14 cellular contexts compared by ENCODE assay signal in genomic region chr1:84272401-84272800, GRCh38. TPM values are rescaled to one million over a fixed set of nuclear protein-coding genes. Genes with fewer than 3 reads are reported as not detected.
DNase-seq lines count a peak whose midpoint lies in the region; ATAC-seq and TF ChIP-seq lines count a peak whose summit lies in the region.
"Had no signal": no experiment of that assay in that cellular context is flagged by ENCODE, and none has a peak within 500 bp of the region (broad histone marks: within the 10 kb centered on the region; RNA-seq: fewer than 3 reads in every experiment).

No MANE protein-coding gene starts in this region.

- ATAC-seq in esophagus mucosa (peak; percentile 94), GM18873 (IDR thresholded peaks at IDR 0.05; ENCODE audit: low FRiP score, unreplicated experiment) (no peak), HG03565 (IDR thresholded peaks at IDR 0.05; ENCODE audit: unreplicated experiment) (no peak), HG03457 (IDR thresholded peaks at IDR 0.05; ENCODE audit: unreplicated experiment) (no peak)
- ATAC-seq: CD8-positive, alpha-beta T cell had no signal

- no peaks in the 10 kb centered on the region for H3K9me3 ChIP-seq in smooth muscle cell (replicated peaks; ENCODE audit: low read depth)

- WGBS in smooth muscle cell (ENCODE audit: low lambda C conversion rate), result 67% methylated on average over 1 of the region's 1 CpG

- no peaks in the 10 kb centered on the region for H3K79me2 ChIP-seq in smooth muscle cell (ENCODE audit: low read depth)

- H3F3A ChIP-seq in smooth muscle cell (ENCODE audit: low read depth), result peaks cover 13% of the 10 kb centered on the region

- no peak overlapping the region for H3K4me3 ChIP-seq in smooth muscle cell

- no peaks in the 10 kb centered on the region for H3K27me3 ChIP-seq in smooth muscle cell (ENCODE audit: low read depth)

- H3K9ac ChIP-seq in smooth muscle cell (ENCODE audit: low read depth), result no peak overlapping the region

- peaks cover 23 to 26% (median 25%) of the 10 kb centered on the region in 3 donors for H3K4me1 Mint-ChIP-seq in IgD-negative memory B cell

- peaks cover 17% of the 10 kb centered on the region for H3K4me1 ChIP-seq in smooth muscle cell (ENCODE audit: low read depth)

- H3K9me3 Mint-ChIP-seq in IgD-negative memory B cell, result peaks cover 0 to 1% (median 1%) of the 10 kb centered on the region in 3 donors
- H3K9me3 Mint-ChIP-seq: CD8-positive, alpha-beta T cell had no signal

- peak overlapping the region; percentile 42 to 98 (median 54) for H3K27ac Mint-ChIP-seq in IgD-negative memory B cell

- DNase-seq in NCI-H748 (lab: John Stamatoyannopoulos, UW; ENCODE audit: unreplicated experiment) (peak; percentile 84), smooth muscle cell (lab: John Stamatoyannopoulos, UW; ENCODE audit: unreplicated experiment) (no peak), SKM-1 (lab: John Stamatoyannopoulos, UW; ENCODE audit: unreplicated experiment) (no peak)
- DNase-seq: activated CD8-positive, alpha-beta memory T cell treated with anti-CD3 and anti-CD28 coated beads, Interleukin-2, amount 50 U/mL, for 48 hours; anterior cingulate cortex; CD8-positive, alpha-beta T cell; NCI-H524 treated with DMSO at 0.1 percent for 48 hours; stimulated activated naive CD4-positive, alpha-beta T cell treated with Interleukin-2 at 50 U/mL for 16 hours; T-helper 9 cell had no signal

- H4K20me1 ChIP-seq in smooth muscle cell (ENCODE audit: low read depth), result no peaks in the 10 kb centered on the region

- TF ChIP-seq CTCF in smooth muscle cell (IDR thresholded peaks at IDR 0.05; ENCODE audit: borderline replicate concordance, insufficient read depth, poor library complexity, severe bottlenecking), result no peak

- H3K27me3 Mint-ChIP-seq in IgD-negative memory B cell, result no peaks in the 10 kb centered on the region

- H3K4me3 Mint-ChIP-seq in IgD-negative memory B cell, result peak overlapping the region in 2 of 4 donors; percentile 77 to 89
- H3K4me3 Mint-ChIP-seq: CD8-positive, alpha-beta T cell had no signal

- H2AFZ ChIP-seq in smooth muscle cell (ENCODE audit: low read depth), result peak overlapping the region; percentile 86

- no peaks in the 10 kb centered on the region for H3K36me3 Mint-ChIP-seq in IgD-negative memory B cell
- H3K36me3 Mint-ChIP-seq: CD8-positive, alpha-beta T cell had no signal

- H3K36me3 ChIP-seq in smooth muscle cell (ENCODE audit: low read depth), result no peaks in the 10 kb centered on the region

- peak overlapping the region; percentile 65 for H3K27ac ChIP-seq in smooth muscle cell (ENCODE audit: low read depth)

- H3K4me2 ChIP-seq in smooth muscle cell, result peak overlapping the region; percentile 73

RNA-seq across cellular contexts. Expression of gene SAMD13, which starts 29.1 kb away (rescaled TPM):
- polyA plus RNA-seq in IgD-negative memory B cell (not detected), smooth muscle cell (0.66 and 1.0 TPM in 2 replicates)
- total RNA-seq in esophagus mucosa (0.44 TPM), smooth muscle cell (0.54 and 2.7 TPM in 2 replicates)
- total RNA-seq: CD8-positive, alpha-beta T cell had no signal
